ENCODE assay signal across 10 cellular contexts in genomic region chr1:99590578-99591209, GRCh38. TPM values are rescaled to one million over a fixed set of nuclear protein-coding genes. Genes with fewer than 3 reads are reported as not detected.
A peak's percentile ranks its signal among the peaks of the same experiment; 100 is the strongest.
DNase-seq lines count a peak whose midpoint lies in the region; ATAC-seq and TF ChIP-seq lines count a peak whose summit lies in the region.
"Had no signal": no experiment of that assay in that cellular context is flagged by ENCODE, and none has a peak within 500 bp of the region (broad histone marks: within the 10 kb centered on the region; RNA-seq: fewer than 3 reads in every experiment).

No MANE protein-coding gene starts in this region.

- H3K27ac ChIP-seq in RWPE2 (ENCODE audit: poor library complexity, severe bottlenecking) = peak overlapping the region; percentile 50

- no peaks in the 10 kb centered on the region for H3K27me3 ChIP-seq in RWPE2 (ENCODE audit: insufficient read depth, poor library complexity, severe bottlenecking)

- intact Hi-C loops in CD14-positive monocyte (cut with micrococcal nuclease) = no loop called here

- no peaks in the 10 kb centered on the region for H3K36me3 ChIP-seq in RWPE2 (ENCODE audit: low read depth)

- DNase-seq in GM03348 (ENCODE audit: low spot score) (peak; percentile 35), RWPE2 (ENCODE audit: low spot score) (no peak), fibroblast of peridontal ligament (ENCODE audit: extremely low read depth) (peak; percentile 64), osteocyte (ENCODE audit: extremely low spot score, unreplicated experiment) (no peak), CD14-positive monocyte (ENCODE audit: low spot score) (no peak), epidermal melanocyte (ENCODE audit: insufficient read length, low spot score) (no peak)
- DNase-seq: activated CD4-positive, alpha-beta T cell treated with anti-CD3 and anti-CD28 coated beads, Interleukin-2, amount 50 U/mL, for 48 hours; naive thymus-derived CD4-positive, alpha-beta T cell had no signal

- H3K4me3 Mint-ChIP-seq in osteocyte (ENCODE audit: unreplicated experiment) (no peak overlapping the region), CD14-positive monocyte (no peak overlapping the region)
- no peak overlapping the region for H3K4me3 Mint-ChIP-seq in activated T-helper 17 cell treated with anti-CD3 and anti-CD28 coated beads, Interleukin-2, amount 50 U/mL, for 72 hours
- H3K4me3 Mint-ChIP-seq: naive thymus-derived CD4-positive, alpha-beta T cell had no signal

- no peaks in the 10 kb centered on the region for H3K9me3 ChIP-seq in RWPE2 (ENCODE audit: severe bottlenecking)

- H3K9me3 Mint-ChIP-seq in osteocyte (ENCODE audit: unreplicated experiment) = no peaks in the 10 kb centered on the region
- H3K9me3 Mint-ChIP-seq in CD14-positive monocyte = peaks cover 0 to 3% (median 0%) of the 10 kb centered on the region in 7 donors
- no peaks in the 10 kb centered on the region for H3K9me3 Mint-ChIP-seq in activated T-helper 17 cell treated with anti-CD3 and anti-CD28 coated beads, Interleukin-2, amount 50 U/mL, for 72 hours

- TF ChIP-seq CTCF in RWPE2 (IDR thresholded peaks at IDR 0.05; ENCODE audit: poor library complexity, severe bottlenecking) (no peak), osteocyte (IDR thresholded peaks at IDR 0.05) (no peak), CD14-positive monocyte (IDR thresholded peaks at IDR 0.05) (no peak)

- peaks cover 45% of the 10 kb centered on the region for H3K4me1 Mint-ChIP-seq in osteocyte (ENCODE audit: unreplicated experiment)
- H3K4me1 Mint-ChIP-seq in CD14-positive monocyte = no peaks in the 10 kb centered on the region
- no peaks in the 10 kb centered on the region for H3K4me1 Mint-ChIP-seq in activated T-helper 17 cell treated with anti-CD3 and anti-CD28 coated beads, Interleukin-2, amount 50 U/mL, for 72 hours
- H3K4me1 Mint-ChIP-seq: naive thymus-derived CD4-positive, alpha-beta T cell had no signal

- H3K27me3 Mint-ChIP-seq in osteocyte (ENCODE audit: unreplicated experiment) (no peaks in the 10 kb centered on the region), CD14-positive monocyte (ENCODE audit: low read depth in 3 of 3) (peaks cover 0 to 2% (median 0%) of the 10 kb centered on the region in 3 donors)
- H3K27me3 Mint-ChIP-seq in activated T-helper 17 cell treated with anti-CD3 and anti-CD28 coated beads, Interleukin-2, amount 50 U/mL, for 72 hours = peaks cover 28% of the 10 kb centered on the region

- H3K27ac Mint-ChIP-seq in osteocyte (ENCODE audit: unreplicated experiment) (peak overlapping the region; percentile 97), CD14-positive monocyte (no peak overlapping the region)
- H3K27ac Mint-ChIP-seq in activated T-helper 17 cell treated with anti-CD3 and anti-CD28 coated beads, Interleukin-2, amount 50 U/mL, for 72 hours = no peak overlapping the region
- H3K27ac Mint-ChIP-seq: naive thymus-derived CD4-positive, alpha-beta T cell had no signal

- H3K4me1 ChIP-seq in RWPE2 (ENCODE audit: insufficient read depth, poor library complexity, severe bottlenecking) = peaks cover 8% of the 10 kb centered on the region

- peak; percentile 93 for ATAC-seq in RWPE2 (ENCODE audit: low read depth)
- ATAC-seq in GM19351 (IDR thresholded peaks at IDR 0.05; ENCODE audit: unreplicated experiment) = no peak
- no peak for ATAC-seq in activated T-helper 17 cell treated with anti-CD3 and anti-CD28 coated beads, Interleukin-2, amount 50 U/mL, for 72 hours (replicated peaks)
- ATAC-seq: naive thymus-derived CD4-positive, alpha-beta T cell had no signal

- H3K4me3 ChIP-seq in RWPE2 (ENCODE audit: severe bottlenecking) = no peak overlapping the region

- peaks cover 3% of the 10 kb centered on the region for H3K36me3 Mint-ChIP-seq in osteocyte (ENCODE audit: unreplicated experiment)
- H3K36me3 Mint-ChIP-seq in CD14-positive monocyte = no peaks in the 10 kb centered on the region
- no peaks in the 10 kb centered on the region for H3K36me3 Mint-ChIP-seq in activated T-helper 17 cell treated with anti-CD3 and anti-CD28 coated beads, Interleukin-2, amount 50 U/mL, for 72 hours (ENCODE audit: low read depth)
- H3K36me3 Mint-ChIP-seq: naive thymus-derived CD4-positive, alpha-beta T cell had no signal

RNA-seq across cellular contexts. Expression of gene PALMD, which starts 55.2 kb away (rescaled TPM):
- total RNA-seq in osteocyte = 7.0 and 8.6 TPM in 2 replicates
- not detected for polyA plus RNA-seq in CD14-positive monocyte
- not detected for total RNA-seq in activated T-helper 17 cell treated with anti-CD3 and anti-CD28 coated beads, Interleukin-2, amount 50 U/mL, for 72 hours
- total RNA-seq: naive thymus-derived CD4-positive, alpha-beta T cell had no signal
- polyA plus RNA-seq: naive thymus-derived CD4-positive, alpha-beta T cell had no signal

Comparison
In these comparisons a context has a peak if more than half of its experiments do, and no peak if none do; other contexts are left out.
1. DNase-seq: peak in GM03348 (single experiment) and fibroblast of peridontal ligament (single experiment); none in RWPE2 (single experiment), osteocyte (single experiment), CD14-positive monocyte (single experiment) and epidermal melanocyte (single experiment).